In the genomic region with DNA sequence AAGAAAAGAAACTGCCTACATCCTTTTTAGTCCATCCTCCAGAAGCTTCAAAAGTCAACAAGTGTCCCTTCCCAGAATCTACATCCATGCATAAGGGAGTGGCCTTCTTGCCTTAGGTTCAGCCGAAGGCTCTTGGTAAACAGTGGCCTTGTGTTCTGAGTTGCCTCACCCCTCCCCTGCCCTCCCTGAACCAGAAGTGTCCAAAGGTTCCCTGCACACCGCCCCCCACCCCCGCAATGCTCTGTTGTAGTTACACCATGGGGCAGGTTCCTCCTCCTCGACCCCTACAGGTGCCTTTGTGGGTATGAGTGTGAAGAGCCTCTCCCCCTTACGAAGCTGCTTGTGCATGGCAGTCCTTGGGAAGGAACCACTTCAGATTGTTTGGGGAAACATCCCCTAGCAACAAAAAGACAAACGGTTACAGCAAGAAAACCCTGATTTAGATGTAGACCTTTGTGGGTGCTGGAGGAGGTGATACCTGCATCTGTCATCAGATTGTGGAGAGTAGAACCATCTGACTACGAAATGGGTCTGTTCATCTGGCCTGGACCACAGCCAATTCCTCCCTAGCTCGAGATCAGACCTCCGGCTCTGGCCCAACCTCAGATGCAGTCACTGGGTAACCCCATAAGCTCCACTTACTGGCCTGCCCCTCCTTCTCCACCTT, we compare ENCODE assay signal across 1 cellular context.
TF ChIP-seq lines count a peak whose summit lies in the region.

No MANE protein-coding gene starts in this region.

TF ChIP-seq in K562, 482 proteins besides CTCF, POLR2A, EP300 and RAD21:
- peak; percentile 58 for TF ChIP-seq NFIC (IDR thresholded peaks at IDR 0.05)
- TF ChIP-seq RBM39 (optimal IDR thresholded peaks at IDR 0.05; ENCODE audit: low read depth, low read length) = no peak
- TF ChIP-seq SMC3 (conservative IDR thresholded peaks at IDR 0.05; ENCODE audit: insufficient read depth, low read depth, low read length) = no peak
- no peak for TF ChIP-seq ZNF766 (CRISPR knock-in tag; conservative IDR thresholded peaks at IDR 0.05)
- no peak for TF ChIP-seq HDAC8 (tag; IDR thresholded peaks at IDR 0.05)
- no peak for TF ChIP-seq PML (IDR thresholded peaks at IDR 0.05; ENCODE audit: low read length)
- TF ChIP-seq TEAD2 (tag; IDR thresholded peaks at IDR 0.05) = no peak
TF ChIP-seq in K562: peak in this region for 1.
